In genomic region chr11:9681583-9682372, GRCh38 we compare ENCODE assay signal across 16 cellular contexts. TPM values are rescaled to one million over a fixed set of nuclear protein-coding genes. Genes with fewer than 3 reads are reported as not detected.
A peak's percentile ranks its signal among the peaks of the same experiment; 100 is the strongest.
DNase-seq lines count a peak whose midpoint lies in the region; ATAC-seq, FAIRE-seq and TF ChIP-seq lines count a peak whose summit lies in the region.
"Had no signal": no experiment of that assay in that cellular context is flagged by ENCODE, and none has a peak within 500 bp of the region (broad histone marks: within the 10 kb centered on the region; RNA-seq: fewer than 3 reads in every experiment).

No MANE protein-coding gene starts in this region.

- peak overlapping the region; percentile 44 for H3K4me2 ChIP-seq in HepG2 (ENCODE audit: low read depth, low read length)

- no peak for TF ChIP-seq POLR2A in HepG2 (IDR thresholded peaks at IDR 0.05; ENCODE audit: insufficient read depth in 1 of 2, low read depth in 2 of 2, low read length in 2 of 2)

- no peaks in the 10 kb centered on the region for H3K27me3 ChIP-seq in HepG2 (ENCODE audit: control insufficient read depth in 1 of 2, insufficient read depth in 2 of 2, low read length in 2 of 2)
- H3K27me3 ChIP-seq: adrenal gland, BE2C, heart right ventricle had no signal

- peaks cover 17% of the 10 kb centered on the region for H3K4me1 ChIP-seq in HepG2 (ENCODE audit: insufficient read depth, low read length)
- H3K4me1 ChIP-seq: BE2C had no signal

- BruUV-seq in HepG2 (replicated peaks; lab: Mats Ljungman, UMichigan), result no TSS peak

- no peak for TF ChIP-seq CTCF in HepG2 (CRISPR knock-in tag; IDR thresholded peaks at IDR 0.05)

- H4K20me1 ChIP-seq in HepG2 (ENCODE audit: insufficient read depth, low read length), result no peaks in the 10 kb centered on the region

- 18% methylated on average over 1 of the region's 2 CpGs for WGBS in HepG2 (ENCODE audit: low lambda C conversion rate)

- no peak for TF ChIP-seq EP300 in HepG2 (IDR thresholded peaks at IDR 0.05; ENCODE audit: low read depth in 2 of 2, low read length in 2 of 2)
- TF ChIP-seq EP300 in HepG2 (CRISPR knock-in tag; IDR thresholded peaks at IDR 0.05; ENCODE audit: borderline replicate concordance), result no peak

- peak overlapping the region; percentile 55 for H3K27ac ChIP-seq in HepG2 (ENCODE audit: extremely low read length, insufficient read depth, low read length)
- H3K27ac ChIP-seq: adrenal gland had no signal

- DNase-seq in HepG2 (ENCODE audit: low spot score), result peak; percentile 63
- DNase-seq in NCI-H1436 (lab: John Stamatoyannopoulos, UW), result no peak
- DNase-seq in NCI-H1694 (lab: John Stamatoyannopoulos, UW), result no peak
- DNase-seq in mesenteric fat pad (ENCODE audit: low spot score), result no peak
- no peak for DNase-seq in LoVo (ENCODE audit: low spot score)
- DNase-seq: activated T-cell treated with anti-CD3 and anti-CD28 coated beads, Interleukin-2, amount 50 U/mL, for 72 hours; adrenal gland; BE2C; heart right ventricle; NCI-H226; PC-3; SW 1271 had no signal

- intact Hi-C loops in HepG2 (cut with micrococcal nuclease; ENCODE audit: unreplicated experiment), result no loop called here

- CTCF ChIA-PET in HepG2 (lab: Yijun Ruan, JAX; ENCODE audit: low intra/inter-chr PET ratio, low total read pairs), result no interaction called here

- in situ Hi-C loops in HepG2 (cut with HindIII; ENCODE audit: extremely low pct_ligation_motif_present, low pct_unique_long_range_greater_than_20kb), result no loop called here

- H2AFZ ChIP-seq in HepG2 (ENCODE audit: low read length), result no peak overlapping the region

- ATAC-seq in GM18502 (IDR thresholded peaks at IDR 0.05; ENCODE audit: poor library complexity, unreplicated experiment), result peak; percentile 55
- ATAC-seq in GM21447 (IDR thresholded peaks at IDR 0.05; ENCODE audit: unreplicated experiment), result peak; percentile 47
- ATAC-seq in HG03378 (IDR thresholded peaks at IDR 0.05; ENCODE audit: unreplicated experiment), result peak; percentile 40
- peak; percentile 100 for ATAC-seq in HepG2
- ATAC-seq: PC-3 had no signal

- H3K9me3 ChIP-seq in HepG2 (ENCODE audit: low read length), result no peaks in the 10 kb centered on the region
- H3K9me3 ChIP-seq: adrenal gland, BE2C, heart right ventricle had no signal

- H3K79me2 ChIP-seq in HepG2 (ENCODE audit: insufficient read depth, low read length), result peaks cover 11% of the 10 kb centered on the region

- no peaks in the 10 kb centered on the region; a peak in 1 of 5 replicates for H3K36me3 ChIP-seq in HepG2 (replicated peaks in 1 of 2; ENCODE audit: control insufficient read depth in 1 of 2, insufficient read depth in 2 of 2, low read length in 2 of 2)
- H3K36me3 ChIP-seq: adrenal gland, BE2C had no signal

- no peak overlapping the region for H3K9ac ChIP-seq in HepG2 (ENCODE audit: insufficient read depth, low read depth, low read length)

- TF ChIP-seq RAD21 in HepG2 (CRISPR knock-in tag; IDR thresholded peaks at IDR 0.05), result no peak; the same call in 1 of the 2 replicates

- POLR2A ChIA-PET in HepG2 (lab: Yijun Ruan, JAX), result interaction anchor here (0.5 to 0.6 kb wide), 2 partner anchors 17 to 326 kb away, joined by 3 to 4 read pairs; no protein-coding TSS in a partner anchor

- FAIRE-seq in HepG2 (lab: Jason Lieb, UNC), result peak; percentile 89
- FAIRE-seq: colon had no signal

- no peak overlapping the region for H3K4me3 ChIP-seq in HepG2 (replicated peaks in 1 of 3; ENCODE audit: insufficient read depth in 1 of 3, low read depth in 2 of 3, low read length in 3 of 3)
- H3K4me3 ChIP-seq: adrenal gland, heart right ventricle had no signal

TF ChIP-seq in HepG2, 621 proteins besides CTCF, POLR2A, EP300 and RAD21 (continues in another document):
- TF ChIP-seq ZFYVE20 (CRISPR knock-in tag; IDR thresholded peaks at IDR 0.05; ENCODE audit: borderline replicate concordance, low read depth) (no peak), POGZ (CRISPR knock-in tag; IDR thresholded peaks at IDR 0.05) (peak; percentile 37; the same call in 1 of the 2 replicates), ZMYM3 (CRISPR knock-in tag; IDR thresholded peaks at IDR 0.05) (0 out of 2 replicates have a peak, but pooled peaks have one; percentile 30), PITX1 (CRISPR knock-in tag; IDR thresholded peaks at IDR 0.05) (0 out of 2 replicates have a peak, but pooled peaks have one; percentile 25), ZKSCAN5 (CRISPR knock-in tag; IDR thresholded peaks at IDR 0.05) (peak; percentile 96), ZMYM4 (CRISPR knock-in tag; IDR thresholded peaks at IDR 0.05) (0 out of 2 replicates have a peak, but pooled peaks have one; percentile 38), BCL6 (CRISPR knock-in tag; IDR thresholded peaks at IDR 0.05) (no peak), ZNF124 (CRISPR knock-in tag; IDR thresholded peaks at IDR 0.05) (no peak), NONO (IDR thresholded peaks at IDR 0.05) (no peak), NONO (CRISPR knock-in tag; conservative IDR thresholded peaks at IDR 0.05) (peak; percentile 36; the same call in 1 of the 2 replicates), ZNF577 (CRISPR knock-in tag; IDR thresholded peaks at IDR 0.05; ENCODE audit: borderline replicate concordance, low read depth) (no peak), HNRNPH1 (optimal IDR thresholded peaks at IDR 0.05; ENCODE audit: low read depth, low read length) (no peak), FOXO1 (CRISPR knock-in tag; IDR thresholded peaks at IDR 0.05) (peak; percentile 61), ZFP36L1 (CRISPR knock-in tag; IDR thresholded peaks at IDR 0.05) (no peak), FOXA1 (IDR thresholded peaks at IDR 0.05) (no peak), FOXA1 (CRISPR knock-in tag; IDR thresholded peaks at IDR 0.05) (0 out of 2 replicates have a peak, but pooled peaks have one; percentile 29)
- TF ChIP-seq, protein P1, sequence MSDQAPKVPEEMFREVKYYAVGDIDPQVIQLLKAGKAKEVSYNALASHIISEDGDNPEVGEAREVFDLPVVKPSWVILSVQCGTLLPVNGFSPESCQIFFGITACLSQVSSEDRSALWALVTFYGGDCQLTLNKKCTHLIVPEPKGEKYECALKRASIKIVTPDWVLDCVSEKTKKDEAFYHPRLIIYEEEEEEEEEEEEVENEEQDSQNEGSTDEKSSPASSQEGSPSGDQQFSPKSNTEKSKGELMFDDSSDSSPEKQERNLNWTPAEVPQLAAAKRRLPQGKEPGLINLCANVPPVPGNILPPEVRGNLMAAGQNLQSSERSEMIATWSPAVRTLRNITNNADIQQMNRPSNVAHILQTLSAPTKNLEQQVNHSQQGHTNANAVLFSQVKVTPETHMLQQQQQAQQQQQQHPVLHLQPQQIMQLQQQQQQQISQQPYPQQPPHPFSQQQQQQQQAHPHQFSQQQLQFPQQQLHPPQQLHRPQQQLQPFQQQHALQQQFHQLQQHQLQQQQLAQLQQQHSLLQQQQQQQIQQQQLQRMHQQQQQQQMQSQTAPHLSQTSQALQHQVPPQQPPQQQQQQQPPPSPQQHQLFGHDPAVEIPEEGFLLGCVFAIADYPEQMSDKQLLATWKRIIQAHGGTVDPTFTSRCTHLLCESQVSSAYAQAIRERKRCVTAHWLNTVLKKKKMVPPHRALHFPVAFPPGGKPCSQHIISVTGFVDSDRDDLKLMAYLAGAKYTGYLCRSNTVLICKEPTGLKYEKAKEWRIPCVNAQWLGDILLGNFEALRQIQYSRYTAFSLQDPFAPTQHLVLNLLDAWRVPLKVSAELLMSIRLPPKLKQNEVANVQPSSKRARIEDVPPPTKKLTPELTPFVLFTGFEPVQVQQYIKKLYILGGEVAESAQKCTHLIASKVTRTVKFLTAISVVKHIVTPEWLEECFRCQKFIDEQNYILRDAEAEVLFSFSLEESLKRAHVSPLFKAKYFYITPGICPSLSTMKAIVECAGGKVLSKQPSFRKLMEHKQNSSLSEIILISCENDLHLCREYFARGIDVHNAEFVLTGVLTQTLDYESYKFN (CRISPR knock-in tag; conservative IDR thresholded peaks at IDR 0.05), result peak; percentile 56

RNA-seq across cellular contexts. Expression of gene SWAP70, which starts 17.9 kb away (rescaled TPM):
- 8.7 and 14.9 TPM in 2 replicates for total RNA-seq in HepG2 (2016; rRNA removed; fragmentation: Illumina TruSeq; extraction: Trizol)
- 6.5 TPM in 2 replicates for total RNA-seq in HepG2 (2016; cell fraction: cytosol; rRNA removed; fragmentation: Illumina TruSeq; extraction: Trizol; ENCODE audit: low read depth)
- 9.1 and 14.4 TPM in 2 replicates for total RNA-seq in HepG2 (2016; cell fraction: insoluble cytoplasmic fraction; rRNA removed; fragmentation: Illumina TruSeq; extraction: Trizol)
- 5.1 and 5.8 TPM in 2 replicates for total RNA-seq in HepG2 (2016; cell fraction: membrane; rRNA removed; fragmentation: Illumina TruSeq; extraction: Trizol)
- 8.1 and 8.8 TPM in 2 replicates for total RNA-seq in HepG2 (2016; cell fraction: nucleus; rRNA removed; fragmentation: Illumina TruSeq; extraction: Trizol)
- 4.2 and 4.6 TPM in 2 replicates for polyA plus RNA-seq in HepG2 (2011; rRNA removed)
- 3.2 and 5.0 TPM in 2 replicates for polyA plus RNA-seq in HepG2 (2011; cell fraction: cytosol; rRNA removed)
- 1.5 and 2.5 TPM in 2 replicates for polyA plus RNA-seq in HepG2 (2011; cell fraction: nucleus; rRNA removed)
- 7.2 and 7.3 TPM in 2 replicates for polyA plus RNA-seq in HepG2 (2012)
- polyA plus RNA-seq in HepG2 (2016; cell fraction: cytosol; fragmentation: Illumina TruSeq; extraction: Trizol; ENCODE audit: low read depth), result 0.50 and 0.55 TPM in 2 replicates
- 14.4 and 14.9 TPM in 2 replicates for polyA plus RNA-seq in HepG2 (2016; cell fraction: insoluble cytoplasmic fraction; fragmentation: Illumina TruSeq; extraction: Trizol; ENCODE audit: low read depth)
- polyA plus RNA-seq in HepG2 (2016; cell fraction: membrane; fragmentation: Illumina TruSeq; extraction: Trizol; ENCODE audit: low read depth), result 1.9 and 2.0 TPM in 2 replicates
- 8.0 and 8.5 TPM in 2 replicates for polyA plus RNA-seq in HepG2 (2016; cell fraction: nucleus; fragmentation: Illumina TruSeq; extraction: Trizol; ENCODE audit: insufficient read depth, low read depth)
- polyA minus RNA-seq in HepG2 (2011; rRNA and poly(A)+ RNA removed; ENCODE audit: low replicate concordance), result 4.9 and 17.3 TPM in 2 replicates
- polyA minus RNA-seq in HepG2 (2011; cell fraction: cytosol; rRNA and poly(A)+ RNA removed), result 5.2 and 6.8 TPM in 2 replicates
- polyA minus RNA-seq in HepG2 (2011; cell fraction: nucleus; rRNA and poly(A)+ RNA removed), result 5.4 and 6.7 TPM in 2 replicates
- 81.9 TPM for total RNA-seq in mesenteric fat pad

Comparison
In these comparisons a context has a peak if more than half of its experiments do, and no peak if none do; other contexts are left out.
1. ATAC-seq: peak in every context shown above with its lines; median percentile 100 in HepG2; 55 in GM18502; 47 in GM21447; 40 in HG03378.